ENCODE assay signal across 1 cellular context in the genomic region with DNA sequence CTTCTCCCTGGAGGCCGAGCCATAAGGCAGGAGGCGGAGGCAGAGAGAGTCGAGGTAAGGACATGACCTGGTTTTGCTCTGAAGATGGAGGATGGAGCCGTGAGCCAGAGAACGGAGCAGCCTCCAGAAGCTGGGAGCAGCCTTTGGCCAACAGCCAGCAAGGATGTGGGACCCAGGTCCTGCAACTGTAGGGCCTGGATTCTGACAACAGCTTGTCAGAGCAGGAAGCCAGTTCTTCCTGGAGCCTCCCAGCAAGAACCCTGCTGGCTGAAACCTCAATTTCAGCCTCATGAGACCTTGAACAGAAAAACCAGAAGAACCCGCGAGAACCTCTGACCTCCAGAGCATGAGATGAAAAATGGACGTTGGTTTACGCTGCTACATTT.
TF ChIP-seq lines count a peak whose summit lies in the region.

No MANE protein-coding gene starts in this region.

TF ChIP-seq in endothelial cell of umbilical vein, 7 proteins besides CTCF, POLR2A, EP300 and RAD21:
- TF ChIP-seq FOS (IDR thresholded peaks at IDR 0.05; ENCODE audit: borderline replicate concordance, insufficient read depth, low read length) = no peak
- no peak for TF ChIP-seq EZH2 (IDR thresholded peaks at IDR 0.05; ENCODE audit: borderline replicate concordance, low read depth, low read length, severe bottlenecking)
- no peak for TF ChIP-seq MYC (IDR thresholded peaks at IDR 0.05; ENCODE audit: low read depth, low read length)
- no peak for TF ChIP-seq POLR2AphosphoS5 (IDR thresholded peaks at IDR 0.05; ENCODE audit: insufficient read depth, low read depth, low read length)
- TF ChIP-seq, protein P1, sequence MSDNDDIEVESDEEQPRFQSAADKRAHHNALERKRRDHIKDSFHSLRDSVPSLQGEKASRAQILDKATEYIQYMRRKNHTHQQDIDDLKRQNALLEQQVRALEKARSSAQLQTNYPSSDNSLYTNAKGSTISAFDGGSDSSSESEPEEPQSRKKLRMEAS (IDR thresholded peaks at IDR 0.05; ENCODE audit: insufficient read depth, insufficient read length) = no peak
- no peak for TF ChIP-seq JUN (IDR thresholded peaks at IDR 0.05; ENCODE audit: borderline replicate concordance, insufficient read depth, insufficient read length, low read depth)
- TF ChIP-seq GATA2 (IDR thresholded peaks at IDR 0.05; ENCODE audit: insufficient read depth, insufficient read length, low read depth, low read length) = no peak
